Comparison of ENCODE assay signal across 14 cellular contexts in genomic region chr17:68775338-68775737, GRCh38.
DNase-seq lines count a peak whose midpoint lies in the region; ATAC-seq, FAIRE-seq and TF ChIP-seq lines count a peak whose summit lies in the region.
"Had no signal": no experiment of that assay in that cellular context is flagged by ENCODE, and none has a peak within 500 bp of the region (broad histone marks: within the 10 kb centered on the region; RNA-seq: fewer than 3 reads in every experiment).

No MANE protein-coding gene starts in this region.

- peak overlapping the region; percentile 62 for H3K27ac Mint-ChIP-seq in HFFc6
- H3K27ac Mint-ChIP-seq: CD4-positive, CD25-positive, alpha-beta regulatory T cell; natural killer cell treated with Interleukin-12 subunit alpha and Interleukin-12 subunit beta and Interleukin-15 and Interleukin-18, amount 100 ng/mL, for 72 hours had no signal

- no peaks in the 10 kb centered on the region for H3K9me2 ChIP-seq in hepatocyte (replicated peaks; ENCODE audit: insufficient read depth)

- no TSS peak for BruUV-seq in K562 (replicated peaks; lab: Mats Ljungman, UMichigan)

- no peaks in the 10 kb centered on the region for H3K9me3 Mint-ChIP-seq in HFFc6
- H3K9me3 Mint-ChIP-seq: natural killer cell treated with Interleukin-12 subunit alpha and Interleukin-12 subunit beta and Interleukin-15 and Interleukin-18, amount 100 ng/mL, for 72 hours had no signal

- TF ChIP-seq POLR2A in K562 (conservative IDR thresholded peaks at IDR 0.05): no peak

- no peak for TF ChIP-seq CTCF in HFFc6 (IDR thresholded peaks at IDR 0.05)
- TF ChIP-seq CTCF in K562 (IDR thresholded peaks at IDR 0.05 in 2 of 3, conservative IDR thresholded peaks at IDR 0.05 in 1 of 3; ENCODE audit: insufficient read depth in 2 of 3, low read depth in 1 of 3, low read length in 3 of 3): no peak
- no peak for TF ChIP-seq CTCF in hepatocyte (IDR thresholded peaks at IDR 0.05; ENCODE audit: poor library complexity)

- in situ Hi-C loops in K562 (cut with MboI): loop anchor here (5.0 to 10.0 kb wide), 5 partner anchors 192 to 749 kb away; no protein-coding TSS in a partner anchor

- ATAC-seq in K562: no peak
- ATAC-seq: natural killer cell treated with Interleukin-12 subunit alpha and Interleukin-12 subunit beta and Interleukin-15 and Interleukin-18, amount 100 ng/mL, for 72 hours had no signal

- DNase-seq in HFFc6 (peak; percentile 45), K562 (ENCODE audit: extremely low read depth in 1 of 4, low spot score in 3 of 4) (no peak), hepatocyte (ENCODE audit: low spot score) (no peak), stromal cell of bone marrow (ENCODE audit: low read depth) (peak; percentile 76), posterior vena cava (ENCODE audit: low spot score) (no peak), NCI-H2107 (lab: John Stamatoyannopoulos, UW) (no peak), occipital lobe (lab: John Stamatoyannopoulos, UW) (no peak), SIG-M5 (lab: John Stamatoyannopoulos, UW) (no peak)
- DNase-seq: activated effector memory CD4-positive, alpha-beta T cell treated with Interleukin-2 at 50 U/mL for 16 hours; CD4-positive, CD25-positive, alpha-beta regulatory T cell; NCI-H1694 treated with DMSO at 0.1 percent for 48 hours had no signal

- no peaks in the 10 kb centered on the region for H3K79me2 ChIP-seq in K562 (ENCODE audit: control insufficient read depth, insufficient read depth, low read length)
- no peaks in the 10 kb centered on the region for H3K79me2 ChIP-seq in hepatocyte

- no peaks in the 10 kb centered on the region for H4K20me1 ChIP-seq in K562 (replicated peaks; ENCODE audit: control insufficient read depth, insufficient read depth, low read length)
- H4K20me1 ChIP-seq in hepatocyte (ENCODE audit: insufficient read depth, poor library complexity, severe bottlenecking): no peaks in the 10 kb centered on the region

- H3K4me3 ChIP-seq in K562 (no peak overlapping the region), hepatocyte (no peak overlapping the region)

- H3K4me1 Mint-ChIP-seq in HFFc6 (ENCODE audit: low read depth): peaks cover 40% of the 10 kb centered on the region

- no peaks in the 10 kb centered on the region for H3K9me1 ChIP-seq in K562 (ENCODE audit: control insufficient read depth, insufficient read depth, low read length)

- no peak for TF ChIP-seq EP300 in K562 (IDR thresholded peaks at IDR 0.05; ENCODE audit: low read length)

- FAIRE-seq in K562 (lab: Jason Lieb, UNC): no peak
- FAIRE-seq: bronchial epithelial cell, islet of Langerhans had no signal

- POLR2A ChIA-PET in K562 (lab: Yijun Ruan, JAX): interaction anchor here (0.5 kb wide), 1 partner anchor 464 kb away, joined by 3 read pairs; no protein-coding TSS in a partner anchor

- no peak for TF ChIP-seq RAD21 in K562 (CRISPR knock-in tag; conservative IDR thresholded peaks at IDR 0.05 in 1 of 2, IDR thresholded peaks at IDR 0.05 in 1 of 2)

- no peaks in the 10 kb centered on the region for H3K27me3 Mint-ChIP-seq in HFFc6 (ENCODE audit: insufficient read depth)

- H3K4me1 ChIP-seq in K562 (replicated peaks in 1 of 2; ENCODE audit: control insufficient read depth in 2 of 2, insufficient read depth in 2 of 2, low read length in 2 of 2): no peaks in the 10 kb centered on the region
- peaks cover 22% of the 10 kb centered on the region for H3K4me1 ChIP-seq in hepatocyte (ENCODE audit: insufficient read depth)

- H3K36me3 ChIP-seq in K562 (ENCODE audit: control insufficient read depth, insufficient read depth, low read length) (no peaks in the 10 kb centered on the region), hepatocyte (replicated peaks; ENCODE audit: insufficient read depth, low read depth) (no peaks in the 10 kb centered on the region)

- no peak overlapping the region for H3K4me2 ChIP-seq in K562 (ENCODE audit: insufficient read depth, low read length)
- H3K4me2 ChIP-seq in hepatocyte: peak overlapping the region; percentile 87

- H3K9me3 ChIP-seq in K562 (replicated peaks; ENCODE audit: control insufficient read depth, insufficient read depth, low read depth, low read length): no peaks in the 10 kb centered on the region
- H3K9me3 ChIP-seq in hepatocyte (ENCODE audit: low read depth): no peaks in the 10 kb centered on the region

- H3K9ac ChIP-seq in K562 (ENCODE audit: insufficient read depth in 1 of 2, low read depth in 2 of 2, low read length in 2 of 2): no peak overlapping the region

- H3K4me3 Mint-ChIP-seq in HFFc6: no peak overlapping the region
- H3K4me3 Mint-ChIP-seq: CD4-positive, CD25-positive, alpha-beta regulatory T cell; natural killer cell treated with Interleukin-12 subunit alpha and Interleukin-12 subunit beta and Interleukin-15 and Interleukin-18, amount 100 ng/mL, for 72 hours had no signal

- CTCF ChIA-PET in K562 (lab: Yijun Ruan, JAX; ENCODE audit: low intra/inter-chr PET ratio): interaction anchor here (0.6 to 2.5 kb wide), 6 partner anchors 195 to 747 kb away, joined by 3 to 19 read pairs (median 6); no protein-coding TSS in a partner anchor

- intact Hi-C loops in K562 (cut with micrococcal nuclease): loop anchor here (5.0 kb wide), 1 partner anchor 132 kb away; no protein-coding TSS in a partner anchor
- intact Hi-C loops in posterior vena cava (cut with DNase I): loop anchor here in 1 of 2 donors (5.0 to 10.0 kb wide), 2 partner anchors 197 to 469 kb away; no protein-coding TSS in a partner anchor

- H3K27me3 ChIP-seq in K562 (ENCODE audit: control insufficient read depth in 2 of 2, insufficient read depth in 2 of 2, low read length in 2 of 2) (no peaks in the 10 kb centered on the region), hepatocyte (no peaks in the 10 kb centered on the region)

- no peak overlapping the region for H3K27ac ChIP-seq in K562 (ENCODE audit: extremely low read depth, low read depth, low read length)
- peak overlapping the region; percentile 73 for H3K27ac ChIP-seq in hepatocyte

- H2AFZ ChIP-seq in K562 (ENCODE audit: low read depth, low read length) (no peak overlapping the region), hepatocyte (no peak overlapping the region)

- H3K36me3 Mint-ChIP-seq in HFFc6 (ENCODE audit: low read depth): no peaks in the 10 kb centered on the region
- H3K36me3 Mint-ChIP-seq: CD4-positive, CD25-positive, alpha-beta regulatory T cell; natural killer cell treated with Interleukin-12 subunit alpha and Interleukin-12 subunit beta and Interleukin-15 and Interleukin-18, amount 100 ng/mL, for 72 hours had no signal

TF ChIP-seq in K562, 482 proteins besides CTCF, POLR2A, EP300 and RAD21:
- TF ChIP-seq MTA2 (IDR thresholded peaks at IDR 0.05; ENCODE audit: low read depth) (no peak), RFX1 (IDR thresholded peaks at IDR 0.05) (peak; percentile 48), MEIS2 (IDR thresholded peaks at IDR 0.05; ENCODE audit: partially characterized antibody) (peak; percentile 26), KLF6 (CRISPR knock-in tag; IDR thresholded peaks at IDR 0.05; ENCODE audit: borderline replicate concordance) (no peak), PBX2 (CRISPR knock-in tag; IDR thresholded peaks at IDR 0.05; ENCODE audit: low read depth) (no peak), PBX2 (tag; conservative IDR thresholded peaks at IDR 0.05; ENCODE audit: low read depth) (peak; percentile 41), DEAF1 (CRISPR knock-in tag; IDR thresholded peaks at IDR 0.05) (no peak)
TF ChIP-seq in K562: peak in this region for 3.

Comparison
In these comparisons a context has a peak if more than half of its experiments do, and no peak if none do; other contexts are left out.
1. DNase-seq: peak in HFFc6 (single experiment) and stromal cell of bone marrow (single experiment); none in K562 (0 of 4), hepatocyte (single experiment), posterior vena cava (single experiment), NCI-H2107 (single experiment), occipital lobe (single experiment) and SIG-M5 (single experiment).